1 cellular context compared by ENCODE assay signal in genomic region chr11:73950869-73951710, GRCh38.
TF ChIP-seq lines count a peak whose summit lies in the region.

A gene with protein sequence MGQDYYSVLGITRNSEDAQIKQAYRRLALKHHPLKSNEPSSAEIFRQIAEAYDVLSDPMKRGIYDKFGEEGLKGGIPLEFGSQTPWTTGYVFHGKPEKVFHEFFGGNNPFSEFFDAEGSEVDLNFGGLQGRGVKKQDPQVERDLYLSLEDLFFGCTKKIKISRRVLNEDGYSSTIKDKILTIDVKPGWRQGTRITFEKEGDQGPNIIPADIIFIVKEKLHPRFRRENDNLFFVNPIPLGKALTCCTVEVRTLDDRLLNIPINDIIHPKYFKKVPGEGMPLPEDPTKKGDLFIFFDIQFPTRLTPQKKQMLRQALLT (plus strand): TSS chr11:73951026. CDS start chr11:73951070, 44 bp downstream.

TF ChIP-seq in HepG2, 621 proteins besides CTCF, POLR2A, EP300 and RAD21 (continued from another document and continues in another):
- TF ChIP-seq, protein P1, sequence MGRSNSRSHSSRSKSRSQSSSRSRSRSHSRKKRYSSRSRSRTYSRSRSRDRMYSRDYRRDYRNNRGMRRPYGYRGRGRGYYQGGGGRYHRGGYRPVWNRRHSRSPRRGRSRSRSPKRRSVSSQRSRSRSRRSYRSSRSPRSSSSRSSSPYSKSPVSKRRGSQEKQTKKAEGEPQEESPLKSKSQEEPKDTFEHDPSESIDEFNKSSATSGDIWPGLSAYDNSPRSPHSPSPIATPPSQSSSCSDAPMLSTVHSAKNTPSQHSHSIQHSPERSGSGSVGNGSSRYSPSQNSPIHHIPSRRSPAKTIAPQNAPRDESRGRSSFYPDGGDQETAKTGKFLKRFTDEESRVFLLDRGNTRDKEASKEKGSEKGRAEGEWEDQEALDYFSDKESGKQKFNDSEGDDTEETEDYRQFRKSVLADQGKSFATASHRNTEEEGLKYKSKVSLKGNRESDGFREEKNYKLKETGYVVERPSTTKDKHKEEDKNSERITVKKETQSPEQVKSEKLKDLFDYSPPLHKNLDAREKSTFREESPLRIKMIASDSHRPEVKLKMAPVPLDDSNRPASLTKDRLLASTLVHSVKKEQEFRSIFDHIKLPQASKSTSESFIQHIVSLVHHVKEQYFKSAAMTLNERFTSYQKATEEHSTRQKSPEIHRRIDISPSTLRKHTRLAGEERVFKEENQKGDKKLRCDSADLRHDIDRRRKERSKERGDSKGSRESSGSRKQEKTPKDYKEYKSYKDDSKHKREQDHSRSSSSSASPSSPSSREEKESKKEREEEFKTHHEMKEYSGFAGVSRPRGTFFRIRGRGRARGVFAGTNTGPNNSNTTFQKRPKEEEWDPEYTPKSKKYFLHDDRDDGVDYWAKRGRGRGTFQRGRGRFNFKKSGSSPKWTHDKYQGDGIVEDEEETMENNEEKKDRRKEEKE (IDR thresholded peaks at IDR 0.05) = no peak
- TF ChIP-seq, protein P2, sequence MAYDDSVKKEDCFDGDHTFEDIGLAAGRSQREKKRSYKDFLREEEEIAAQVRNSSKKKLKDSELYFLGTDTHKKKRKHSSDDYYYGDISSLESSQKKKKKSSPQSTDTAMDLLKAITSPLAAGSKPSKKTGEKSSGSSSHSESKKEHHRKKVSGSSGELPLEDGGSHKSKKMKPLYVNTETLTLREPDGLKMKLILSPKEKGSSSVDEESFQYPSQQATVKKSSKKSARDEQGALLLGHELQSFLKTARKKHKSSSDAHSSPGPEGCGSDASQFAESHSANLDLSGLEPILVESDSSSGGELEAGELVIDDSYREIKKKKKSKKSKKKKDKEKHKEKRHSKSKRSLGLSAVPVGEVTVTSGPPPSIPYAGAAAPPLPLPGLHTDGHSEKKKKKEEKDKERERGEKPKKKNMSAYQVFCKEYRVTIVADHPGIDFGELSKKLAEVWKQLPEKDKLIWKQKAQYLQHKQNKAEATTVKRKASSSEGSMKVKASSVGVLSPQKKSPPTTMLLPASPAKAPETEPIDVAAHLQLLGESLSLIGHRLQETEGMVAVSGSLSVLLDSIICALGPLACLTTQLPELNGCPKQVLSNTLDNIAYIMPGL (CRISPR knock-in tag; IDR thresholded peaks at IDR 0.05; ENCODE audit: borderline replicate concordance in 1 of 2, low read depth in 1 of 2) = no peak; a peak in 1 of 4 replicates
- TF ChIP-seq ZNF7 (CRISPR knock-in tag; IDR thresholded peaks at IDR 0.05) = no peak
- no peak for TF ChIP-seq KLF16 (CRISPR knock-in tag; IDR thresholded peaks at IDR 0.05)
- no peak for TF ChIP-seq TP53 (CRISPR knock-in tag; conservative IDR thresholded peaks at IDR 0.05)
- TF ChIP-seq SNAPC2 (CRISPR knock-in tag; IDR thresholded peaks at IDR 0.05) = 0 out of 2 replicates have a peak, but pooled peaks have one; percentile 70
- TF ChIP-seq ZNF160 (CRISPR knock-in tag; IDR thresholded peaks at IDR 0.05) = no peak
- TF ChIP-seq KDM5B (CRISPR knock-in tag; IDR thresholded peaks at IDR 0.05; ENCODE audit: borderline replicate concordance) = no peak
- TF ChIP-seq NFIB (CRISPR knock-in tag; IDR thresholded peaks at IDR 0.05; ENCODE audit: borderline replicate concordance) = no peak; the same call in 1 of the 2 replicates
- TF ChIP-seq CREBL2 (CRISPR knock-in tag; IDR thresholded peaks at IDR 0.05; ENCODE audit: borderline replicate concordance) = no peak
- TF ChIP-seq RBFOX2 (IDR thresholded peaks at IDR 0.05; ENCODE audit: low read depth, low read length) = no peak
- 0 out of 2 replicates have a peak, but pooled peaks have one; percentile 71 for TF ChIP-seq ZNF83 (CRISPR knock-in tag; IDR thresholded peaks at IDR 0.05; ENCODE audit: borderline replicate concordance)
- TF ChIP-seq, protein P3, sequence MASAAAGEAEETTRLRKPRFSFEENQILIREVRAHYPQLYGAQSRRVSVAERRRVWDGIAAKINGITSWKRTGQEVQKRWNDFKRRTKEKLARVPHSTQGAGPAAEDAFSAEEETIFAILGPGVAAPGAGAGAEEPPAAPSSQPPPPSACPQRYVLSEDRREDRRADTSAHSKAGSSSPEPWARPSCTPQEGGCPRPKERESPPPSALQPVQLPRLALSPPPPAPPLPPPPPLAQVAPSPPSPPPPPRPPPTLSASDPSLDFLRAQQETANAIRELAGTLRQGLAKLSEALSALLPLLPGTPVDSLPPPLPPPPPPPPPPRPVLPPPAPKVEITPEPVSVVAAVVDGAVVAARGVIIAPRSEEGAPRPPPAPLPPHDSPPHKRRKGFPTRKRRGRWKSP (CRISPR knock-in tag; IDR thresholded peaks at IDR 0.05) = no peak
- TF ChIP-seq ZNF703 (CRISPR knock-in tag; IDR thresholded peaks at IDR 0.05; ENCODE audit: borderline replicate concordance) = no peak
- TF ChIP-seq, protein P4, sequence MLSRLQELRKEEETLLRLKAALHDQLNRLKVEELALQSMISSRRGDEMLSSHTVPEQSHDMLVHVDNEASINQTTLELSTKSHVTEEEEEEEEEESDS (CRISPR knock-in tag; IDR thresholded peaks at IDR 0.05; ENCODE audit: borderline replicate concordance) = 0 out of 2 replicates have a peak, but pooled peaks have one; percentile 38
- no peak for TF ChIP-seq ZNF766 (CRISPR knock-in tag; IDR thresholded peaks at IDR 0.05; ENCODE audit: borderline replicate concordance)
- TF ChIP-seq ZNF230 (CRISPR knock-in tag; IDR thresholded peaks at IDR 0.05) = no peak
- TF ChIP-seq ZNF576 (CRISPR knock-in tag; IDR thresholded peaks at IDR 0.05) = no peak
- no peak for TF ChIP-seq ZNF598 (CRISPR knock-in tag; IDR thresholded peaks at IDR 0.05; ENCODE audit: borderline replicate concordance)
- no peak for TF ChIP-seq BRD4 (CRISPR knock-in tag; IDR thresholded peaks at IDR 0.05)
- no peak for TF ChIP-seq PATZ1 (CRISPR knock-in tag; IDR thresholded peaks at IDR 0.05)
- no peak for TF ChIP-seq PCBP1 (IDR thresholded peaks at IDR 0.05; ENCODE audit: borderline replicate concordance, low read depth, low read length)
- no peak for TF ChIP-seq ATM (IDR thresholded peaks at IDR 0.05; ENCODE audit: borderline replicate concordance)
- TF ChIP-seq ZNF282 (IDR thresholded peaks at IDR 0.05; ENCODE audit: partially characterized antibody) = no peak
- TF ChIP-seq SMARCC2 (IDR thresholded peaks at IDR 0.05) = no peak
- TF ChIP-seq ZNF333 (CRISPR knock-in tag; IDR thresholded peaks at IDR 0.05; ENCODE audit: borderline replicate concordance) = no peak
- no peak for TF ChIP-seq ZNF749 (CRISPR knock-in tag; IDR thresholded peaks at IDR 0.05; ENCODE audit: borderline replicate concordance)
- no peak for TF ChIP-seq KLF12 (CRISPR knock-in tag; IDR thresholded peaks at IDR 0.05; ENCODE audit: borderline replicate concordance)
- TF ChIP-seq ZMYM4 (CRISPR knock-in tag; IDR thresholded peaks at IDR 0.05) = no peak
- no peak for TF ChIP-seq AGO1 (IDR thresholded peaks at IDR 0.05; ENCODE audit: low read depth, low read length, poor library complexity, severe bottlenecking)
- TF ChIP-seq ZNF761 (CRISPR knock-in tag; conservative IDR thresholded peaks at IDR 0.05) = no peak
- TF ChIP-seq ZNF33A (CRISPR knock-in tag; IDR thresholded peaks at IDR 0.05; ENCODE audit: borderline replicate concordance) = no peak
- TF ChIP-seq ASH2L (IDR thresholded peaks at IDR 0.05; ENCODE audit: insufficient read length, low read depth, low read length) = no peak
- TF ChIP-seq, protein P5, sequence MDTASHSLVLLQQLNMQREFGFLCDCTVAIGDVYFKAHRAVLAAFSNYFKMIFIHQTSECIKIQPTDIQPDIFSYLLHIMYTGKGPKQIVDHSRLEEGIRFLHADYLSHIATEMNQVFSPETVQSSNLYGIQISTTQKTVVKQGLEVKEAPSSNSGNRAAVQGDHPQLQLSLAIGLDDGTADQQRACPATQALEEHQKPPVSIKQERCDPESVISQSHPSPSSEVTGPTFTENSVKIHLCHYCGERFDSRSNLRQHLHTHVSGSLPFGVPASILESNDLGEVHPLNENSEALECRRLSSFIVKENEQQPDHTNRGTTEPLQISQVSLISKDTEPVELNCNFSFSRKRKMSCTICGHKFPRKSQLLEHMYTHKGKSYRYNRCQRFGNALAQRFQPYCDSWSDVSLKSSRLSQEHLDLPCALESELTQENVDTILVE (CRISPR knock-in tag; IDR thresholded peaks at IDR 0.05) = no peak
- no peak for TF ChIP-seq EED (CRISPR knock-in tag; IDR thresholded peaks at IDR 0.05)
- no peak for TF ChIP-seq REL (CRISPR knock-in tag; conservative IDR thresholded peaks at IDR 0.05)
- TF ChIP-seq, protein P6, sequence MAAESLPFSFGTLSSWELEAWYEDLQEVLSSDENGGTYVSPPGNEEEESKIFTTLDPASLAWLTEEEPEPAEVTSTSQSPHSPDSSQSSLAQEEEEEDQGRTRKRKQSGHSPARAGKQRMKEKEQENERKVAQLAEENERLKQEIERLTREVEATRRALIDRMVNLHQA (CRISPR knock-in tag; IDR thresholded peaks at IDR 0.05) = no peak
- TF ChIP-seq, protein P7, sequence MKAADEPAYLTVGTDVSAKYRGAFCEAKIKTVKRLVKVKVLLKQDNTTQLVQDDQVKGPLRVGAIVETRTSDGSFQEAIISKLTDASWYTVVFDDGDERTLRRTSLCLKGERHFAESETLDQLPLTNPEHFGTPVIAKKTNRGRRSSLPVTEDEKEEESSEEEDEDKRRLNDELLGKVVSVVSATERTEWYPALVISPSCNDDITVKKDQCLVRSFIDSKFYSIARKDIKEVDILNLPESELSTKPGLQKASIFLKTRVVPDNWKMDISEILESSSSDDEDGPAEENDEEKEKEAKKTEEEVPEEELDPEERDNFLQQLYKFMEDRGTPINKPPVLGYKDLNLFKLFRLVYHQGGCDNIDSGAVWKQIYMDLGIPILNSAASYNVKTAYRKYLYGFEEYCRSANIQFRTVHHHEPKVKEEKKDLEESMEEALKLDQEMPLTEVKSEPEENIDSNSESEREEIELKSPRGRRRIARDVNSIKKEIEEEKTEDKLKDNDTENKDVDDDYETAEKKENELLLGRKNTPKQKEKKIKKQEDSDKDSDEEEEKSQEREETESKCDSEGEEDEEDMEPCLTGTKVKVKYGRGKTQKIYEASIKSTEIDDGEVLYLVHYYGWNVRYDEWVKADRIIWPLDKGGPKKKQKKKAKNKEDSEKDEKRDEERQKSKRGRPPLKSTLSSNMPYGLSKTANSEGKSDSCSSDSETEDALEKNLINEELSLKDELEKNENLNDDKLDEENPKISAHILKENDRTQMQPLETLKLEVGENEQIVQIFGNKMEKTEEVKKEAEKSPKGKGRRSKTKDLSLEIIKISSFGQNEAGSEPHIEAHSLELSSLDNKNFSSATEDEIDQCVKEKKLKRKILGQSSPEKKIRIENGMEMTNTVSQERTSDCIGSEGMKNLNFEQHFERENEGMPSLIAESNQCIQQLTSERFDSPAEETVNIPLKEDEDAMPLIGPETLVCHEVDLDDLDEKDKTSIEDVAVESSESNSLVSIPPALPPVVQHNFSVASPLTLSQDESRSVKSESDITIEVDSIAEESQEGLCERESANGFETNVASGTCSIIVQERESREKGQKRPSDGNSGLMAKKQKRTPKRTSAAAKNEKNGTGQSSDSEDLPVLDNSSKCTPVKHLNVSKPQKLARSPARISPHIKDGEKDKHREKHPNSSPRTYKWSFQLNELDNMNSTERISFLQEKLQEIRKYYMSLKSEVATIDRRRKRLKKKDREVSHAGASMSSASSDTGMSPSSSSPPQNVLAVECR (CRISPR knock-in tag; IDR thresholded peaks at IDR 0.05; ENCODE audit: borderline replicate concordance) = peak; percentile 88
- no peak for TF ChIP-seq ZBTB43 (CRISPR knock-in tag; conservative IDR thresholded peaks at IDR 0.05)
- TF ChIP-seq JUNB (CRISPR knock-in tag; IDR thresholded peaks at IDR 0.05; ENCODE audit: borderline replicate concordance) = no peak
- no peak for TF ChIP-seq ZFP82 (CRISPR knock-in tag; IDR thresholded peaks at IDR 0.05; ENCODE audit: borderline replicate concordance)
- no peak for TF ChIP-seq SALL2 (CRISPR knock-in tag; IDR thresholded peaks at IDR 0.05)
- TF ChIP-seq KDM1A (CRISPR knock-in tag; IDR thresholded peaks at IDR 0.05) = no peak
- no peak for TF ChIP-seq SIX1 (CRISPR knock-in tag; IDR thresholded peaks at IDR 0.05; ENCODE audit: borderline replicate concordance)
